In genomic region chr11:65569973-65570918, GRCh38 we compare ENCODE assay signal across 1 cellular context.
TF ChIP-seq lines count a peak whose summit lies in the region.

Gene ZNRD2 (plus strand): TSS chr11:65570477. CDS start chr11:65570492, 15 bp downstream.

TF ChIP-seq in HEK293, 187 proteins besides CTCF, POLR2A, EP300 and RAD21 (continued from another document and continues in another):
- TF ChIP-seq ZSCAN23 (tag by site-specific recombination; IDR thresholded peaks at IDR 0.05) (no peak), REST (tag by site-specific recombination; IDR thresholded peaks at IDR 0.05) (no peak), ZNF518A (tag by site-specific recombination; conservative IDR thresholded peaks at IDR 0.05; ENCODE audit: low read depth) (peak; percentile 57; the same call in 1 of the 2 replicates), ZNF639 (tag by site-specific recombination; IDR thresholded peaks at IDR 0.05) (peak; percentile 43; the same call in 1 of the 2 replicates), ZNF501 (tag by site-specific recombination; IDR thresholded peaks at IDR 0.05) (peak; percentile 89), ZNF544 (tag by site-specific recombination; IDR thresholded peaks at IDR 0.05) (no peak), ZBTB17 (tag by site-specific recombination; IDR thresholded peaks at IDR 0.05) (peak; percentile 96), ZNF837 (tag by site-specific recombination; IDR thresholded peaks at IDR 0.05) (no peak), ZNF214 (tag by site-specific recombination; IDR thresholded peaks at IDR 0.05; ENCODE audit: borderline replicate concordance) (no peak), ZBTB1 (tag by site-specific recombination; IDR thresholded peaks at IDR 0.05) (no peak), IKZF3 (tag by site-specific recombination; IDR thresholded peaks at IDR 0.05) (peak; percentile 92), ZNF658 (tag by site-specific recombination; IDR thresholded peaks at IDR 0.05) (no peak), ZNF626 (tag by site-specific recombination; IDR thresholded peaks at IDR 0.05) (no peak), OSR2 (tag by site-specific recombination; IDR thresholded peaks at IDR 0.05) (peak; percentile 85), ZFP37 (tag by site-specific recombination; IDR thresholded peaks at IDR 0.05) (peak; percentile 73; the same call in 1 of the 2 replicates), ZBTB6 (tag by site-specific recombination; IDR thresholded peaks at IDR 0.05) (no peak), ZNF26 (tag by site-specific recombination; IDR thresholded peaks at IDR 0.05) (no peak), ZNF23 (tag by site-specific recombination; IDR thresholded peaks at IDR 0.05; ENCODE audit: borderline replicate concordance) (no peak), ZNF302 (tag by site-specific recombination; IDR thresholded peaks at IDR 0.05; ENCODE audit: low read depth) (no peak), ZNF223 (tag by site-specific recombination; IDR thresholded peaks at IDR 0.05) (no peak), BCL6B (tag by site-specific recombination; IDR thresholded peaks at IDR 0.05) (no peak), SALL2 (tag by site-specific recombination; IDR thresholded peaks at IDR 0.05; ENCODE audit: borderline replicate concordance) (no peak), ZNF654 (tag by site-specific recombination; IDR thresholded peaks at IDR 0.05; ENCODE audit: low read depth) (no peak), ZNF585B (tag by site-specific recombination; IDR thresholded peaks at IDR 0.05) (no peak), ZNF354C (tag by site-specific recombination; IDR thresholded peaks at IDR 0.05; ENCODE audit: borderline replicate concordance, low read depth) (no peak), ZNF555 (tag by site-specific recombination; conservative IDR thresholded peaks at IDR 0.05) (no peak), ZNF596 (tag by site-specific recombination; IDR thresholded peaks at IDR 0.05) (no peak), PRDM2 (tag by site-specific recombination; IDR thresholded peaks at IDR 0.05; ENCODE audit: borderline replicate concordance) (no peak), TCF7L2 (IDR thresholded peaks at IDR 0.05; ENCODE audit: borderline replicate concordance, low read depth, low read length) (0 out of 2 replicates have a peak, but pooled peaks have one; percentile 35), ZNF561 (tag by site-specific recombination; IDR thresholded peaks at IDR 0.05; ENCODE audit: borderline replicate concordance) (peak; percentile 69; the same call in 1 of the 2 replicates), GFI1B (tag by site-specific recombination; IDR thresholded peaks at IDR 0.05) (0 out of 2 replicates have a peak, but pooled peaks have one; percentile 33), ZNF670 (tag by site-specific recombination; IDR thresholded peaks at IDR 0.05; ENCODE audit: low read depth) (no peak), ZNF366 (tag by site-specific recombination; conservative IDR thresholded peaks at IDR 0.05) (no peak; the same call in 1 of the 2 replicates), ZNF707 (tag by site-specific recombination; IDR thresholded peaks at IDR 0.05) (no peak), SETDB1 (IDR thresholded peaks at IDR 0.05; ENCODE audit: insufficient read length, low read length) (no peak), FEZF1 (tag by site-specific recombination; IDR thresholded peaks at IDR 0.05) (no peak; the same call in 1 of the 2 replicates), BCL11B (tag by site-specific recombination; IDR thresholded peaks at IDR 0.05; ENCODE audit: low read depth) (no peak; the same call in 1 of the 2 replicates), ZBTB48 (tag by site-specific recombination; IDR thresholded peaks at IDR 0.05) (peak; percentile 61), GLI2 (tag by site-specific recombination; IDR thresholded peaks at IDR 0.05; ENCODE audit: borderline replicate concordance, low read depth) (no peak), ZIC2 (tag by site-specific recombination; IDR thresholded peaks at IDR 0.05) (peak; percentile 81), ZNF248 (tag by site-specific recombination; IDR thresholded peaks at IDR 0.05) (no peak), SP3 (tag by site-specific recombination; IDR thresholded peaks at IDR 0.05) (peak; percentile 97), KLF16 (tag by site-specific recombination; IDR thresholded peaks at IDR 0.05) (peak; percentile 84), TRIM28 (IDR thresholded peaks at IDR 0.05; ENCODE audit: borderline replicate concordance, low read length) (peak; percentile 82), GLIS1 (tag by site-specific recombination; IDR thresholded peaks at IDR 0.05) (peak; percentile 86)
